In genomic region chr22:47582067-47582466, GRCh38 we compare ENCODE assay signal across 2 cellular contexts.
TF ChIP-seq lines count a peak whose summit lies in the region.

No MANE protein-coding gene starts in this region.

TF ChIP-seq in GM23338, 12 proteins besides CTCF, POLR2A, EP300 and RAD21:
- TF ChIP-seq ZNF462 (CRISPR knock-in tag; IDR thresholded peaks at IDR 0.05): no peak
- no peak for TF ChIP-seq EZH2 (IDR thresholded peaks at IDR 0.05; ENCODE audit: low read depth, unreplicated experiment)
- TF ChIP-seq NANOG (IDR thresholded peaks at IDR 0.05; ENCODE audit: borderline replicate concordance): no peak

TF ChIP-seq in SK-N-SH, 30 proteins besides CTCF, POLR2A, EP300 and RAD21 (continued from another document):
- no peak for TF ChIP-seq FOSL2 (IDR thresholded peaks at IDR 0.05; ENCODE audit: borderline replicate concordance, low read depth)
